In genomic region chr13:29520671-29521070, GRCh38 we compare ENCODE assay signal across 19 cellular contexts.
A peak's percentile ranks its signal among the peaks of the same experiment; 100 is the strongest.
DNase-seq lines count a peak whose midpoint lies in the region; ATAC-seq, FAIRE-seq and TF ChIP-seq lines count a peak whose summit lies in the region.
"Had no signal": no experiment of that assay in that cellular context is flagged by ENCODE, and none has a peak within 500 bp of the region (broad histone marks: within the 10 kb centered on the region; RNA-seq: fewer than 3 reads in every experiment).

No MANE protein-coding gene starts in this region.

- H3K27ac ChIP-seq in mesenchymal stem cell (ENCODE audit: low read length, poor library complexity, severe bottlenecking) = peak overlapping the region; percentile 62
- peak overlapping the region; percentile 68 to 80 for H3K27ac ChIP-seq in uterus
- H3K27ac ChIP-seq: PC-9 had no signal

- no peak overlapping the region for H4K8ac ChIP-seq in mesenchymal stem cell (ENCODE audit: low read length)

- no peak overlapping the region for H3K18ac ChIP-seq in mesenchymal stem cell (ENCODE audit: low read depth in 1 of 2, low read length in 2 of 2)

- peak; percentile 48 for DNase-seq in H4 (ENCODE audit: low spot score)
- peak; percentile 83 for DNase-seq in astrocyte of the spinal cord (ENCODE audit: low read depth, low spot score)
- DNase-seq in mesenchymal stem cell = peak; percentile 37
- DNase-seq in uterus = no peak
- DNase-seq in retina = no peak
- DNase-seq in activated CD4-positive, alpha-beta T cell treated with anti-CD3 and anti-CD28 coated beads, Interleukin-2, amount 10 ng/mL, durations not matched to agents 24 days and 14 days = no peak
- no peak for DNase-seq in D721Med (ENCODE audit: insufficient read length, low spot score)
- DNase-seq: activated CD4-positive, alpha-beta T cell treated with anti-CD3 and anti-CD28 coated beads for 48 hours; activated T-cell treated with anti-CD3 and anti-CD28 coated beads, Interleukin-2, amount 50 U/mL, for 24 hours; heart right ventricle; NCI-H146; NCI-H524 treated with DMSO at 0.1 percent for 48 hours; PC-9; sigmoid colon; stomach; T-cell had no signal

- WGBS in mesenchymal stem cell = 52% methylated on average over 3 of the region's 4 CpGs

- no peak for TF ChIP-seq POLR2A in uterus (IDR thresholded peaks at IDR 0.05)

- H3K27me3 ChIP-seq in mesenchymal stem cell (ENCODE audit: control insufficient read depth in 1 of 2, insufficient read depth in 1 of 2, low read length in 2 of 2) (no peaks in the 10 kb centered on the region), uterus (no peaks in the 10 kb centered on the region)
- H3K27me3 ChIP-seq: heart right ventricle, sigmoid colon, stomach had no signal

- no peak overlapping the region for H2AK5ac ChIP-seq in mesenchymal stem cell (ENCODE audit: low read length, severe bottlenecking)

- no peak overlapping the region for H2BK12ac ChIP-seq in mesenchymal stem cell (ENCODE audit: low read length in 2 of 2)

- H4K91ac ChIP-seq in mesenchymal stem cell (ENCODE audit: low read length) = no peak overlapping the region

- in situ Hi-C loops in astrocyte of the spinal cord (cut with HindIII; ENCODE audit: low sequenced_read_pairs) = no loop called here

- peaks cover 41% of the 10 kb centered on the region for H3K79me1 ChIP-seq in mesenchymal stem cell (replicated peaks; ENCODE audit: low read length, poor library complexity, severe bottlenecking)

- TF ChIP-seq CTCF in astrocyte of the spinal cord (IDR thresholded peaks at IDR 0.05; ENCODE audit: low read depth, low read length) = no peak
- no peak for TF ChIP-seq CTCF in uterus (IDR thresholded peaks at IDR 0.05)
- TF ChIP-seq CTCF in D721Med (IDR thresholded peaks at IDR 0.05; ENCODE audit: insufficient read depth, missing control alignments) = no peak

- peaks cover 63% of the 10 kb centered on the region for H3K36me3 Mint-ChIP-seq in activated CD4-positive, alpha-beta T cell treated with anti-CD3 and anti-CD28 coated beads, Interleukin-2, amount 10 ng/mL, durations not matched to agents 24 days and 14 days (ENCODE audit: low read depth)

- H2BK120ac ChIP-seq in mesenchymal stem cell (ENCODE audit: low read depth, low read length) = no peak overlapping the region

- H3K27me3 Mint-ChIP-seq in activated CD4-positive, alpha-beta T cell treated with anti-CD3 and anti-CD28 coated beads, Interleukin-2, amount 10 ng/mL, durations not matched to agents 24 days and 14 days = no peaks in the 10 kb centered on the region
- H3K27me3 Mint-ChIP-seq: activated T-cell treated with anti-CD3 and anti-CD28 coated beads, Interleukin-2, amount 50 U/mL, for 24 hours; natural killer cell treated with Interleukin-12 subunit alpha and Interleukin-12 subunit beta and Interleukin-15 and Interleukin-18, amount 100 ng/mL, for 72 hours; T-cell had no signal

- H3K4me1 ChIP-seq in mesenchymal stem cell (ENCODE audit: control insufficient read depth, insufficient read depth, low read depth, low read length) (peaks cover 35% of the 10 kb centered on the region), uterus (no peaks in the 10 kb centered on the region)

- FAIRE-seq in D721Med (lab: Jason Lieb, UNC) = no peak
- FAIRE-seq: K562 had no signal

- H3K23ac ChIP-seq in mesenchymal stem cell (ENCODE audit: low read length in 2 of 2) = no peak overlapping the region

- peaks cover 5% of the 10 kb centered on the region for H3K4me1 Mint-ChIP-seq in activated CD4-positive, alpha-beta T cell treated with anti-CD3 and anti-CD28 coated beads, Interleukin-2, amount 10 ng/mL, durations not matched to agents 24 days and 14 days
- H3K4me1 Mint-ChIP-seq: T-cell had no signal

- no peaks in the 10 kb centered on the region for H3K9me3 Mint-ChIP-seq in activated CD4-positive, alpha-beta T cell treated with anti-CD3 and anti-CD28 coated beads, Interleukin-2, amount 10 ng/mL, durations not matched to agents 24 days and 14 days
- H3K9me3 Mint-ChIP-seq: activated T-cell treated with anti-CD3 and anti-CD28 coated beads, Interleukin-2, amount 50 U/mL, for 24 hours; natural killer cell treated with Interleukin-12 subunit alpha and Interleukin-12 subunit beta and Interleukin-15 and Interleukin-18, amount 100 ng/mL, for 72 hours; T-cell had no signal

- intact Hi-C loops in uterus (cut with DNase I; ENCODE audit: low total_unique reads) = no loop called here
- intact Hi-C loops in activated CD4-positive, alpha-beta T cell treated with anti-CD3 and anti-CD28 coated beads, Interleukin-2, amount 10 ng/mL, durations not matched to agents 24 days and 14 days (cut with micrococcal nuclease) = no loop called here

- H3K27ac Mint-ChIP-seq in activated CD4-positive, alpha-beta T cell treated with anti-CD3 and anti-CD28 coated beads, Interleukin-2, amount 10 ng/mL, durations not matched to agents 24 days and 14 days = no peak overlapping the region
- H3K27ac Mint-ChIP-seq: natural killer cell treated with Interleukin-12 subunit alpha and Interleukin-12 subunit beta and Interleukin-15 and Interleukin-18, amount 100 ng/mL, for 72 hours; T-cell had no signal

- H3K4me2 ChIP-seq in mesenchymal stem cell (ENCODE audit: low read length, poor library complexity, severe bottlenecking) = no peak overlapping the region
- H3K4me2 ChIP-seq: PC-9 had no signal

- H3K4me3 ChIP-seq in astrocyte of the spinal cord (ENCODE audit: low read depth, low read length) (no peak overlapping the region), mesenchymal stem cell (ENCODE audit: insufficient read depth in 1 of 2, low read depth in 1 of 2, low read length in 2 of 2) (peak overlapping the region in 1 of 2 experiments; percentile 27), uterus (no peak overlapping the region)
- H3K4me3 ChIP-seq: heart right ventricle, K562, PC-9, sigmoid colon, stomach had no signal

- no peak overlapping the region for H3K4me3 Mint-ChIP-seq in activated CD4-positive, alpha-beta T cell treated with anti-CD3 and anti-CD28 coated beads, Interleukin-2, amount 10 ng/mL, durations not matched to agents 24 days and 14 days
- H3K4me3 Mint-ChIP-seq: activated T-cell treated with anti-CD3 and anti-CD28 coated beads, Interleukin-2, amount 50 U/mL, for 24 hours; natural killer cell treated with Interleukin-12 subunit alpha and Interleukin-12 subunit beta and Interleukin-15 and Interleukin-18, amount 100 ng/mL, for 72 hours; T-cell had no signal

- no peak overlapping the region for H2BK5ac ChIP-seq in mesenchymal stem cell (ENCODE audit: low read depth, low read length, poor library complexity, severe bottlenecking)

- H3K14ac ChIP-seq in mesenchymal stem cell (ENCODE audit: low read length in 2 of 2) = no peak overlapping the region

- no peak overlapping the region for H2AFZ ChIP-seq in mesenchymal stem cell (ENCODE audit: low read depth, low read length)
- H2AFZ ChIP-seq: PC-9 had no signal

- H3K4ac ChIP-seq in mesenchymal stem cell (ENCODE audit: low read depth in 1 of 2, low read length in 2 of 2) = no peak overlapping the region

- H3K9me3 ChIP-seq in mesenchymal stem cell (ENCODE audit: control insufficient read depth, low read length) = no peaks in the 10 kb centered on the region
- no peaks in the 10 kb centered on the region for H3K9me3 ChIP-seq in uterus
- H3K9me3 ChIP-seq: heart right ventricle, sigmoid colon, stomach had no signal

- H2BK15ac ChIP-seq in mesenchymal stem cell (ENCODE audit: low read depth, poor library complexity, severe bottlenecking) = no peak overlapping the region

- H3K9ac ChIP-seq in mesenchymal stem cell (ENCODE audit: low read length) = peak overlapping the region; percentile 79

- peaks cover 44 to 52% of the 10 kb centered on the region in 2 experiments for H3K36me3 ChIP-seq in mesenchymal stem cell (ENCODE audit: control insufficient read depth in 1 of 2, insufficient read depth in 2 of 2, low read depth in 1 of 2, low read length in 2 of 2)
- no peaks in the 10 kb centered on the region for H3K36me3 ChIP-seq in uterus

- no peak for ATAC-seq in HG03196 (IDR thresholded peaks at IDR 0.05; ENCODE audit: unreplicated experiment)
- ATAC-seq: heart right ventricle; K562; natural killer cell treated with Interleukin-12 subunit alpha and Interleukin-12 subunit beta and Interleukin-15 and Interleukin-18, amount 100 ng/mL, for 72 hours; T-cell had no signal

Comparison
In these comparisons a context has a peak if more than half of its experiments do, and no peak if none do; other contexts are left out.
1. DNase-seq: peak in H4 (single experiment), astrocyte of the spinal cord (single experiment) and mesenchymal stem cell (single experiment); none in uterus (0 of 2), retina (single experiment), activated CD4-positive, alpha-beta T cell treated with anti-CD3 and anti-CD28 coated beads, Interleukin-2, amount 10 ng/mL, durations not matched to agents 24 days and 14 days (single experiment) and D721Med (single experiment).